1 cellular context compared by ENCODE assay signal in the genomic region with DNA sequence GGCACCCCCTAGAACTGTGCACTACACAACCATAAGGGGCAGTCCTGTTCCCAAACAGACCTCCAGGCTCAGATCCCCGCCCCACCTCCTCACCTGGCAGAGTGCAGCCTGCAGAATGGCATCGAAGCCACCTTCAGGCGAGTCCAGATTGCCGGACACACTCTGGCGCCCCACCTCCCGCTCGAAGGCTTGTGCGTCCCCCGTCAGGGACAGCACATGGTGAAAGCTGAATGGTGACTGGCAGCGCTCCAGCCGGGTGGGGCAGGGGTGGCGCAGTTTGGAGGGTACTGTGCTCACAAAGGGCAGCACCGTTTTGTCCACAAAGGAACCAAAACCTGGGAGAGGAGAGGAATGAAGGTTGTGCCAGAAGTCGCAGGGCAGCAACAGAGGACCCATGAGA.
TF ChIP-seq lines count a peak whose summit lies in the region.

No MANE protein-coding gene starts in this region.

TF ChIP-seq in K562, 482 proteins besides CTCF, POLR2A, EP300 and RAD21:
- TF ChIP-seq GATAD2A (IDR thresholded peaks at IDR 0.05) (no peak), POLR2G (IDR thresholded peaks at IDR 0.05; ENCODE audit: low read depth, low read length) (peak; percentile 61), TCF7 (IDR thresholded peaks at IDR 0.05; ENCODE audit: borderline replicate concordance) (no peak), POLR2AphosphoS5 (IDR thresholded peaks at IDR 0.05; ENCODE audit: control insufficient read depth, insufficient read depth, low read depth, low read length) (no peak)
- TF ChIP-seq, protein P1, sequence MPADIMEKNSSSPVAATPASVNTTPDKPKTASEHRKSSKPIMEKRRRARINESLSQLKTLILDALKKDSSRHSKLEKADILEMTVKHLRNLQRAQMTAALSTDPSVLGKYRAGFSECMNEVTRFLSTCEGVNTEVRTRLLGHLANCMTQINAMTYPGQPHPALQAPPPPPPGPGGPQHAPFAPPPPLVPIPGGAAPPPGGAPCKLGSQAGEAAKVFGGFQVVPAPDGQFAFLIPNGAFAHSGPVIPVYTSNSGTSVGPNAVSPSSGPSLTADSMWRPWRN (IDR thresholded peaks at IDR 0.05; ENCODE audit: low read depth) = no peak
